ENCODE assay signal across 14 cellular contexts in genomic region chr9:129242971-129243561, GRCh38.
DNase-seq lines count a peak whose midpoint lies in the region; ATAC-seq and TF ChIP-seq lines count a peak whose summit lies in the region.
"Had no signal": no experiment of that assay in that cellular context is flagged by ENCODE, and none has a peak within 500 bp of the region (broad histone marks: within the 10 kb centered on the region; RNA-seq: fewer than 3 reads in every experiment).

No MANE protein-coding gene starts in this region.

- H3K27me3 ChIP-seq in esophagus muscularis mucosa (no peaks in the 10 kb centered on the region), lower lobe of right lung (ENCODE audit: low read depth) (no peaks in the 10 kb centered on the region), testis (no peaks in the 10 kb centered on the region), Caco-2 (replicated peaks; ENCODE audit: control insufficient read depth, insufficient read depth, low read length) (no peaks in the 10 kb centered on the region)
- H3K27me3 ChIP-seq: ovary had no signal

- BruUV-seq in Caco-2 (replicated peaks; lab: Mats Ljungman, UMichigan), result no TSS peak

- H3K4me1 Mint-ChIP-seq in Caco-2 (ENCODE audit: low read depth, unreplicated experiment), result no peaks in the 10 kb centered on the region

- no peak overlapping the region for H3K4me3 Mint-ChIP-seq in Caco-2 (ENCODE audit: unreplicated experiment)
- H3K4me3 Mint-ChIP-seq: activated CD4-positive, alpha-beta T cell treated with anti-CD3 and anti-CD28 coated beads for 36 hours had no signal

- POLR2A ChIA-PET in Caco-2 (lab: Charles Lee), result no interaction called here

- H3K36me3 ChIP-seq in esophagus muscularis mucosa (no peaks in the 10 kb centered on the region), lower lobe of right lung (no peaks in the 10 kb centered on the region), testis (ENCODE audit: low read depth, missing control alignments) (no peaks in the 10 kb centered on the region), Caco-2 (ENCODE audit: control insufficient read depth, insufficient read depth, low read length) (no peaks in the 10 kb centered on the region)
- H3K36me3 ChIP-seq: ovary had no signal

- ATAC-seq in lower lobe of right lung (peak in 1 of 2 donors; percentile 32), GM21528 (IDR thresholded peaks at IDR 0.05; ENCODE audit: low FRiP score, unreplicated experiment) (no peak)
- ATAC-seq: activated CD4-positive, alpha-beta T cell treated with anti-CD3 and anti-CD28 coated beads for 36 hours had no signal

- no peak for TF ChIP-seq EP300 in esophagus muscularis mucosa (IDR thresholded peaks at IDR 0.05)

- TF ChIP-seq POLR2A in esophagus muscularis mucosa (IDR thresholded peaks at IDR 0.05; ENCODE audit: low read depth) (no peak), testis (IDR thresholded peaks at IDR 0.05) (no peak)

- H3K9me3 Mint-ChIP-seq in Caco-2 (ENCODE audit: unreplicated experiment), result no peaks in the 10 kb centered on the region

- 71% methylated on average over 19 of the region's 20 CpGs for WGBS in esophagus muscularis mucosa
- 53 to 68% methylated on average over 17 to 20 of the region's 20 CpGs for WGBS in testis, 2 donors

- DNase-seq in NCI-H748 (lab: John Stamatoyannopoulos, UW; ENCODE audit: unreplicated experiment), result peak; percentile 30
- DNase-seq in NCI-H748 treated with DMSO at 0.1 percent for 48 hours (lab: John Stamatoyannopoulos, UW), result no peak
- DNase-seq in esophagus muscularis mucosa (ENCODE audit: extremely low spot score), result no peak
- DNase-seq in lower lobe of right lung, result peak; percentile 36
- peak; percentile 65 for DNase-seq in testis
- no peak for DNase-seq in Caco-2
- no peak for DNase-seq in superior temporal gyrus (ENCODE audit: extremely low spot score)
- DNase-seq: 8988T; activated CD4-positive, alpha-beta T cell treated with anti-CD3 and anti-CD28 coated beads for 36 hours; activated naive CD4-positive, alpha-beta T cell treated with Interleukin-2 at 50 U/mL for 16 hours; SHP77 treated with DMSO at 0.1 percent for 48 hours had no signal

- H3K27ac ChIP-seq in esophagus muscularis mucosa (replicated peaks in 1 of 4) (peak overlapping the region; percentile 10 to 63 (median 36)), lower lobe of right lung (no peak overlapping the region), testis (peak overlapping the region; percentile 52 to 57)
- H3K27ac ChIP-seq: KMS-11, ovary had no signal

- H3K9me3 ChIP-seq in esophagus muscularis mucosa, result no peaks in the 10 kb centered on the region
- H3K9me3 ChIP-seq in lower lobe of right lung, result no peaks in the 10 kb centered on the region
- no peaks in the 10 kb centered on the region for H3K9me3 ChIP-seq in testis
- no peaks in the 10 kb centered on the region for H3K9me3 ChIP-seq in Caco-2
- H3K9me3 ChIP-seq: ovary had no signal

- H3K4me3 ChIP-seq in esophagus muscularis mucosa, result no peak overlapping the region
- H3K4me3 ChIP-seq in lower lobe of right lung, result no peak overlapping the region
- H3K4me3 ChIP-seq in testis, result no peak overlapping the region
- no peak overlapping the region for H3K4me3 ChIP-seq in Caco-2 (ENCODE audit: low read depth, low read length)
- H3K4me3 ChIP-seq: ovary had no signal

- H3K36me3 Mint-ChIP-seq in Caco-2 (ENCODE audit: insufficient read depth, unreplicated experiment), result no peaks in the 10 kb centered on the region

- CTCF ChIA-PET in Caco-2 (lab: Charles Lee), result no interaction called here

- no peak for TF ChIP-seq CTCF in esophagus muscularis mucosa (IDR thresholded peaks at IDR 0.05)
- no peak for TF ChIP-seq CTCF in lower lobe of right lung (IDR thresholded peaks at IDR 0.05)
- no peak for TF ChIP-seq CTCF in testis (IDR thresholded peaks at IDR 0.05)
- no peak for TF ChIP-seq CTCF in Caco-2 (IDR thresholded peaks at IDR 0.05; ENCODE audit: insufficient read depth in 1 of 2, low read depth in 1 of 2, low read length in 1 of 2, severe bottlenecking in 1 of 2, unreplicated experiment in 1 of 2)

- no peaks in the 10 kb centered on the region for H3K27me3 Mint-ChIP-seq in Caco-2 (ENCODE audit: insufficient read depth, unreplicated experiment)
- H3K27me3 Mint-ChIP-seq: activated CD4-positive, alpha-beta T cell treated with anti-CD3 and anti-CD28 coated beads for 36 hours had no signal

- intact Hi-C loops in esophagus muscularis mucosa (cut with DNase I) (no loop called here), lower lobe of right lung (cut with DNase I) (no loop called here), testis (cut with DNase I; ENCODE audit: low total_unique reads) (no loop called here), Caco-2 (cut with micrococcal nuclease; ENCODE audit: unreplicated experiment) (no loop called here)

- H3K4me1 ChIP-seq in esophagus muscularis mucosa (peaks cover 0 to 5% (median 0%) of the 10 kb centered on the region in 4 donors), lower lobe of right lung (no peaks in the 10 kb centered on the region), testis (peaks cover 8% of the 10 kb centered on the region), Caco-2 (no peaks in the 10 kb centered on the region)

- no peak overlapping the region for H3K27ac Mint-ChIP-seq in Caco-2 (ENCODE audit: unreplicated experiment)
- H3K27ac Mint-ChIP-seq: activated CD4-positive, alpha-beta T cell treated with anti-CD3 and anti-CD28 coated beads for 36 hours had no signal

Comparison
In these comparisons a context has a peak if more than half of its experiments do, and no peak if none do; other contexts are left out.
1. DNase-seq: peak in NCI-H748 (single experiment), lower lobe of right lung (single experiment) and testis (single experiment); none in NCI-H748 treated with DMSO at 0.1 percent for 48 hours (single experiment), esophagus muscularis mucosa (single experiment), Caco-2 (0 of 2) and superior temporal gyrus (single experiment).